8 cellular contexts compared by ENCODE assay signal in the genomic region with DNA sequence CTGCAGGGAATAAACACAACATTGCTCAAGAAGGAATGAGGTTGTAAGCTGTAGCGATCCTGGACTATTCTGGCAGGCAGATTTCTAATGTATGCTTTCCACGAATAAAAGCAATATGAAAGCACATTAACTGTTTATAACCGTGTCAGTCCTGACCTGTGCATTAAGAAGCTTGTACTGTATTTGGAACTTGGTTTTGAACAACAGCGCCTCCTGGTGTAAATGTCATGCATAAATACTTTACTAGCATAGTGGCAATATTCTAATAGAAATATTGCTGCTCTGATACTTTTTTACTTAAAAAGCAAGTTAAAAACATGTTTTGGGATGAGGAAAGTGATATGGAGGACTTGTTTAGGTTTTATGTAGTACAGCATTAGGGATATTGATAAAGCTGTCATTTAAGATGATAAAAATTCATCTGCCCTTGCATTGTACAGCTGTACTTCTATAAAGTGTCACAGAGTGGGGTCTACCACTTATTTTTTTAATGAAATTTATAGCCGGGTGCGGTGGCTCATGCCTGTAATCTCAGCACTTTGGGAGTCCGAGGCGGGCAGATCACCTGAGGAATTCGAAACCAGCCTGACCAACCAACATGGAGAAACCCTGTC.
DNase-seq lines count a peak whose midpoint lies in the region; ATAC-seq and TF ChIP-seq lines count a peak whose summit lies in the region.

No MANE protein-coding gene starts in this region.

- WGBS in lung, 2 donors = 34 to 36% methylated on average over 9 of the region's 9 CpGs

- no peak overlapping the region for H3K4me2 ChIP-seq in SU-DHL-6 (ENCODE audit: low read depth, low read length, poor library complexity, severe bottlenecking)

- peak; percentile 61 for ATAC-seq in lung (ENCODE audit: insufficient read depth, low FRiP score)
- no peak for ATAC-seq in thoracic aorta (ENCODE audit: insufficient number of reproducible peaks, low FRiP score, low read depth)
- no peak for ATAC-seq in HG03354 (IDR thresholded peaks at IDR 0.05; ENCODE audit: poor library complexity, severe bottlenecking, unreplicated experiment)

- no peaks in the 10 kb centered on the region for H3F3A ChIP-seq in SU-DHL-6 (ENCODE audit: insufficient read depth)

- no peak overlapping the region for H3K27ac ChIP-seq in 22Rv1
- H3K27ac ChIP-seq in SU-DHL-6 (ENCODE audit: low read depth, low read length) = no peak overlapping the region
- H3K27ac ChIP-seq in lung (ENCODE audit: low read depth in 1 of 2, low read length in 1 of 2) = no peak overlapping the region
- H3K27ac ChIP-seq in thoracic aorta = no peak overlapping the region

- no peaks in the 10 kb centered on the region for H3K9me3 ChIP-seq in SU-DHL-6 (ENCODE audit: insufficient read depth, low read length)
- H3K9me3 ChIP-seq in lung (ENCODE audit: control insufficient read depth in 2 of 2, insufficient read depth in 1 of 2, low read length in 1 of 2) = no peaks in the 10 kb centered on the region
- no peaks in the 10 kb centered on the region for H3K9me3 ChIP-seq in thoracic aorta

- H3K9me2 ChIP-seq in SU-DHL-6 (replicated peaks; ENCODE audit: insufficient read depth, low read length) = no peaks in the 10 kb centered on the region

- H3K4me3 ChIP-seq in SU-DHL-6 (ENCODE audit: insufficient read depth, low read length, poor library complexity, severe bottlenecking) = no peak overlapping the region
- H3K4me3 ChIP-seq in lung = no peak overlapping the region
- H3K4me3 ChIP-seq in thoracic aorta = peak overlapping the region; percentile 11

- H3K27me3 ChIP-seq in SU-DHL-6 (ENCODE audit: low read length) (no peaks in the 10 kb centered on the region), lung (ENCODE audit: control insufficient read depth, insufficient read depth) (no peaks in the 10 kb centered on the region), thoracic aorta (replicated peaks; ENCODE audit: insufficient read depth) (no peaks in the 10 kb centered on the region)

- H3K36me3 ChIP-seq in SU-DHL-6 (ENCODE audit: low read length) (no peaks in the 10 kb centered on the region), lung (ENCODE audit: control insufficient read depth in 2 of 2, insufficient read depth in 2 of 2, low read length in 2 of 2) (peaks cover 0 to 2% of the 10 kb centered on the region in 2 donors), thoracic aorta (no peaks in the 10 kb centered on the region)

- H3K4me1 ChIP-seq in lung (ENCODE audit: control insufficient read depth in 2 of 2, insufficient read depth in 2 of 2, low read length in 2 of 2) (no peaks in the 10 kb centered on the region), thoracic aorta (ENCODE audit: control insufficient read depth in 1 of 2, low read depth in 2 of 2) (no peaks in the 10 kb centered on the region)

- peak; percentile 90 for TF ChIP-seq CTCF in 22Rv1 (IDR thresholded peaks at IDR 0.05)
- TF ChIP-seq CTCF in SU-DHL-6 (IDR thresholded peaks at IDR 0.05; ENCODE audit: insufficient read depth, low read length, poor library complexity, severe bottlenecking) = peak; percentile 93
- TF ChIP-seq CTCF in lung (IDR thresholded peaks at IDR 0.05; ENCODE audit: control extremely low read depth, extremely low read depth) = peak; percentile 82
- TF ChIP-seq CTCF in thoracic aorta (IDR thresholded peaks at IDR 0.05) = peak; percentile 70

- H3K79me2 ChIP-seq in SU-DHL-6 (ENCODE audit: insufficient read depth, low read length) = no peaks in the 10 kb centered on the region

- peak; percentile 81 for DNase-seq in ELR (ENCODE audit: low read depth)
- DNase-seq in NCI-H1048 (lab: John Stamatoyannopoulos, UW) = peak; percentile 29
- peak; percentile 73 for DNase-seq in dedifferentiated amniotic fluid mesenchymal stem cell (ENCODE audit: extremely low spot score)
- DNase-seq in lung (ENCODE audit: low spot score) = peak; percentile 50
- peak; percentile 13 for DNase-seq in thoracic aorta (ENCODE audit: low spot score)

- no peaks in the 10 kb centered on the region; the same call in 1 of the 2 replicates for H4K20me1 ChIP-seq in SU-DHL-6 (ENCODE audit: low read depth, low read length)

- no peak overlapping the region for H2AFZ ChIP-seq in SU-DHL-6 (ENCODE audit: low read depth, low read length, severe bottlenecking)

- no peak overlapping the region for H3K9ac ChIP-seq in SU-DHL-6 (ENCODE audit: low read length)

Comparison
In these comparisons a context has a peak if more than half of its experiments do, and no peak if none do; other contexts are left out.
1. DNase-seq: peak in every context shown above with its lines; median percentile 81 in ELR; 73 in dedifferentiated amniotic fluid mesenchymal stem cell; 50 in lung; 29 in NCI-H1048; 13 in thoracic aorta.